In genomic region chr10:459743-460142, GRCh38 we compare ENCODE assay signal across 22 cellular contexts.
"Had no signal": no experiment of that assay in that cellular context is flagged by ENCODE, and none has a peak within 500 bp of the region (broad histone marks: within the 10 kb centered on the region; RNA-seq: fewer than 3 reads in every experiment).

No MANE protein-coding gene starts in this region.

- H3K4me3 Mint-ChIP-seq: immature natural killer cell, memory B cell, nephron, type B pancreatic cell had no signal

- H3K27me3 ChIP-seq: esophagus squamous epithelium, gastroesophageal sphincter, left lung, ovary had no signal

- H3K9me3 ChIP-seq: esophagus squamous epithelium, gastroesophageal sphincter, left lung, lower lobe of right lung, ovary had no signal

- H3K4me3 ChIP-seq: esophagus squamous epithelium, gastroesophageal sphincter, left lung, lower lobe of right lung, ovary had no signal

- H3K27me3 Mint-ChIP-seq: type B pancreatic cell had no signal

- H3K4me1 Mint-ChIP-seq: immature natural killer cell, memory B cell had no signal

- H3K27ac ChIP-seq: epithelial cell of prostate, left lung, lower lobe of right lung, ovary had no signal

- H3K36me3 ChIP-seq: left lung, lower lobe of right lung, ovary had no signal

- FAIRE-seq: endometrium, keratinocyte, small intestine, urothelium cell line had no signal

- ATAC-seq: gastroesophageal sphincter, left lung, lower lobe of right lung, right cardiac atrium had no signal

- H3K4me1 ChIP-seq: left lung, lower lobe of right lung had no signal

- DNase-seq: cortex of kidney; effector memory CD4-positive, alpha-beta T cell; esophagus squamous epithelium; foreskin fibroblast; glutamatergic neuron; immature natural killer cell; left lung; lower lobe of right lung; midbrain; ovary; right cardiac atrium; small intestine; stimulated activated CD4-positive, alpha-beta T cell treated with anti-CD3 and anti-CD28 coated beads, Interleukin-12 subunit alpha, Interleukin-12 subunit beta, amount 100 ng/mL, for 4 hours; stimulated activated naive CD4-positive, alpha-beta T cell had no signal

- H3K27ac Mint-ChIP-seq: immature natural killer cell, memory B cell, nephron, type B pancreatic cell had no signal
